Comparison of ENCODE assay signal across 15 cellular contexts in the genomic region with DNA sequence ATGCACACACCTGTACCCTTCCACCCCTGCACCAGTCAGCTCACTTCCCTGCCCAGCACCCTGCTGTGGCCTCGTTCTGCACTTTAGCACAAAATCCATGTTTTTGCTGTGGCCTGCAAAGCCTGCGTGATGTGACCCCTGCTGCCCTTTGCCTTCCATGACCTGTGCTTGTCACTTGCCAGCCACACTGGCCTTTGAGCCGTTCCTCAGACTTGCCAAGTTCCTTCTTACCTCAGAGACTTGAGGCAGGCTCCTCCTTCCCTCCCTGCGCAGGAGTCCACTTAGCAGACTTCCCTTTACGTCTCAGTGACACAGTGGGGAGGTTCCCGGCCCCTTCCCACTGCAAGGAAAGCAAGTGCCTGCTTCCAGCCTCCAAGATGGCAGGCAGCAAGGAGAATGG.
"Had no signal": no experiment of that assay in that cellular context is flagged by ENCODE, and none has a peak within 500 bp of the region (broad histone marks: within the 10 kb centered on the region; RNA-seq: fewer than 3 reads in every experiment).

No MANE protein-coding gene starts in this region.

- H3K27me3 ChIP-seq: ascending aorta, breast epithelium, neutrophil, suprapubic skin had no signal

- DNase-seq: activated CD4-positive, alpha-beta T cell treated with anti-CD3 and anti-CD28 coated beads, Interleukin-2, amount 10 ng/mL, durations not matched to agents 24 days and 14 days; activated CD4-positive, CD25-positive, alpha-beta regulatory T cell; activated CD8-positive, alpha-beta memory T cell treated with anti-CD3 and anti-CD28 coated beads, Interleukin-2, amount 50 U/mL, for 4 hours; activated CD8-positive, alpha-beta T cell treated with anti-CD3 and anti-CD28 coated beads, Interleukin-2, amount 10 ng/mL, durations not matched to agents 7 days and 5 days; activated naive CD4-positive, alpha-beta T cell treated with Interleukin-2 at 50 U/mL for 16 hours; cerebellar nuclear complex; effector memory CD8-positive, alpha-beta T cell; foreskin melanocyte; naive B cell; T-helper 2 cell had no signal

- H3K27ac ChIP-seq: ascending aorta, breast epithelium, neutrophil, skin epidermis, suprapubic skin had no signal

- H3K36me3 ChIP-seq: ascending aorta, breast epithelium, neutrophil, suprapubic skin had no signal

- ATAC-seq: activated CD8-positive, alpha-beta T cell treated with anti-CD3 and anti-CD28 coated beads, Interleukin-2, amount 10 ng/mL, durations not matched to agents 7 days and 5 days; effector memory CD8-positive, alpha-beta T cell had no signal

- H3K4me3 ChIP-seq: ascending aorta, breast epithelium, skin epidermis, suprapubic skin had no signal

- H3K4me1 ChIP-seq: ascending aorta, breast epithelium had no signal

- H3K9me3 ChIP-seq: ascending aorta, breast epithelium, neutrophil, suprapubic skin had no signal
